In the genomic region with DNA sequence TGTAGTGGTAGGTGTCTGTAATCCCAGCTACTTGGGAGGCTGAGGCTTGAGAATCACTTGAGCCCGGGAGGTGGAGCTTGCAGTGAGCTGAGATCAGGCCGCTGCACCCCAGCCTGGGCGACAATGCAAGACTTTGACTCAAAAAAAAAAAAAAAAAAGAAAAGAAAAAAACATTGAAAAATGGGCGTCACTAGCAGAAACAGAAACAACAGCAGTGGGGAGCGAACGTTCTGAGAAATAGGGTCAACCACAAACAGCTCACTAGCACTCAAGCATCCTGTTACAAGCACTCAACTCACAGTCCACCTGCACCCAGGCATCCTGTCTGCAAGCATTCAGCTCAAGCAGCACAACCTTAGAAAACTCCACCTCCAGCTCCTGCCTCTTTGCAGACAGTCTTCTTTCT, we compare ENCODE assay signal across 8 cellular contexts. TPM values are rescaled to one million over a fixed set of nuclear protein-coding genes. Genes with fewer than 3 reads are reported as not detected.
DNase-seq lines count a peak whose midpoint lies in the region; ATAC-seq lines count a peak whose summit lies in the region.

No MANE protein-coding gene starts in this region.

- no peak overlapping the region for H3K4me3 ChIP-seq in GM23248

- peak overlapping the region; percentile 74 for H3K4me3 Mint-ChIP-seq in activated T-helper 2 cell treated with anti-CD3 and anti-CD28 coated beads, Interferon-gamma antibody, Interleukin-2, Interleukin-4, amounts not matched to agents 10 μg/mL and 5 μg/mL and 100 μg/mL, durations not matched to agents 14 hours and 24 hours and 36 hours (ENCODE audit: low read depth)

- intact Hi-C loops in activated T-helper 2 cell treated with anti-CD3 and anti-CD28 coated beads, Interferon-gamma antibody, Interleukin-2, Interleukin-4, amounts not matched to agents 10 μg/mL and 5 μg/mL and 100 μg/mL, durations not matched to agents 14 hours and 24 hours and 36 hours (cut with micrococcal nuclease), result loop anchor here (2.0 to 10.0 kb wide), 6 partner anchors 17 to 177 kb away; a partner anchor contains a TSS

- no peaks in the 10 kb centered on the region for H3K9me2 ChIP-seq in GM23248 (ENCODE audit: insufficient read depth)

- H3K4me2 ChIP-seq in GM23248 (ENCODE audit: unreplicated experiment), result no peak overlapping the region

- 83 to 84% methylated on average over 6 of the region's 6 CpGs for WGBS in GM23248 (ENCODE audit: low coverage in 1 of 2, low lambda C conversion rate in 2 of 2, missing lambda C conversion rate in 2 of 2), 2 experiments

- H3K79me2 ChIP-seq in GM23248 (ENCODE audit: insufficient read depth), result no peaks in the 10 kb centered on the region

- no peak overlapping the region for H3K27ac ChIP-seq in GM23248

- H3K27me3 Mint-ChIP-seq in activated T-helper 2 cell treated with anti-CD3 and anti-CD28 coated beads, Interferon-gamma antibody, Interleukin-2, Interleukin-4, amounts not matched to agents 10 μg/mL and 5 μg/mL and 100 μg/mL, durations not matched to agents 14 hours and 24 hours and 36 hours (ENCODE audit: low read depth), result no peaks in the 10 kb centered on the region

- peaks cover 67% of the 10 kb centered on the region for H3K4me1 Mint-ChIP-seq in activated T-helper 2 cell treated with anti-CD3 and anti-CD28 coated beads, Interferon-gamma antibody, Interleukin-2, Interleukin-4, amounts not matched to agents 10 μg/mL and 5 μg/mL and 100 μg/mL, durations not matched to agents 14 hours and 24 hours and 36 hours (ENCODE audit: low read depth)

- H3K36me3 ChIP-seq in GM23248 (ENCODE audit: low read depth), result no peaks in the 10 kb centered on the region

- DNase-seq in NCI-H748 (lab: John Stamatoyannopoulos, UW; ENCODE audit: unreplicated experiment) (peak; percentile 55), NCI-H748 treated with DMSO at 0.1 percent for 48 hours (lab: John Stamatoyannopoulos, UW) (no peak), NK-92 (lab: John Stamatoyannopoulos, UW; ENCODE audit: unreplicated experiment) (peak; percentile 47), NCI-H524 treated with DMSO at 0.1 percent for 48 hours (lab: John Stamatoyannopoulos, UW) (no peak), GM23248 (no peak)
- DNase-seq in activated T-helper 2 cell treated with anti-CD3 and anti-CD28 coated beads, Interferon-gamma antibody, Interleukin-2, Interleukin-4, amounts not matched to agents 10 μg/mL and 5 μg/mL and 100 μg/mL, durations not matched to agents 14 hours and 24 hours and 36 hours (ENCODE audit: low spot score), result peak; percentile 84
- peak; percentile 43 to 55 for DNase-seq in stimulated activated CD4-positive, alpha-beta T cell treated with anti-CD3 and anti-CD28 coated beads, Interleukin-15, amount 100 ng/mL, for 1 hour (ENCODE audit: low read depth in 1 of 2, low spot score in 1 of 2)

- H3K9me3 Mint-ChIP-seq in activated T-helper 2 cell treated with anti-CD3 and anti-CD28 coated beads, Interferon-gamma antibody, Interleukin-2, Interleukin-4, amounts not matched to agents 10 μg/mL and 5 μg/mL and 100 μg/mL, durations not matched to agents 14 hours and 24 hours and 36 hours, result peaks cover 6% of the 10 kb centered on the region

- H3F3A ChIP-seq in GM23248 (ENCODE audit: insufficient read depth), result no peaks in the 10 kb centered on the region

- H3K27me3 ChIP-seq in GM23248 (replicated peaks; ENCODE audit: insufficient read depth), result no peaks in the 10 kb centered on the region

- H4K20me1 ChIP-seq in GM23248 (ENCODE audit: insufficient read depth), result no peaks in the 10 kb centered on the region

- in situ Hi-C loops in GM23248 (cut with MboI), result no loop called here

- H3K36me3 Mint-ChIP-seq in activated T-helper 2 cell treated with anti-CD3 and anti-CD28 coated beads, Interferon-gamma antibody, Interleukin-2, Interleukin-4, amounts not matched to agents 10 μg/mL and 5 μg/mL and 100 μg/mL, durations not matched to agents 14 hours and 24 hours and 36 hours (ENCODE audit: low read depth), result peaks cover 62% of the 10 kb centered on the region

- no peaks in the 10 kb centered on the region for H3K4me1 ChIP-seq in GM23248 (ENCODE audit: insufficient read depth)

- no peaks in the 10 kb centered on the region for H3K9me3 ChIP-seq in GM23248 (ENCODE audit: low read depth)

- no peak overlapping the region for H3K9ac ChIP-seq in GM23248

- ATAC-seq in HG03066 (IDR thresholded peaks at IDR 0.05; ENCODE audit: low read depth, unreplicated experiment), result peak; percentile 98

- peak overlapping the region; percentile 97 for H3K27ac Mint-ChIP-seq in activated T-helper 2 cell treated with anti-CD3 and anti-CD28 coated beads, Interferon-gamma antibody, Interleukin-2, Interleukin-4, amounts not matched to agents 10 μg/mL and 5 μg/mL and 100 μg/mL, durations not matched to agents 14 hours and 24 hours and 36 hours

- no peak overlapping the region for H2AFZ ChIP-seq in GM23248

RNA-seq across cellular contexts. Expression of a gene that starts 17.2 kb away (rescaled TPM):
- 37.7 and 41.5 TPM in 2 replicates for total RNA-seq in activated T-helper 2 cell treated with anti-CD3 and anti-CD28 coated beads, Interferon-gamma antibody, Interleukin-2, Interleukin-4, amounts not matched to agents 10 μg/mL and 5 μg/mL and 100 μg/mL, durations not matched to agents 14 hours and 24 hours and 36 hours
- 2.7 and 6.4 TPM in 2 replicates for total RNA-seq in GM23248 (2014; rRNA removed; shearing (Covaris generic))
- polyA plus RNA-seq in GM23248 (2016; fragmentation: Nextera tagmentation; extraction: Ambion mirVana), result 7.8 and 8.0 TPM in 2 replicates

RNA-seq across cellular contexts. Expression of a gene that starts 45.3 kb away (rescaled TPM):
- total RNA-seq in activated T-helper 2 cell treated with anti-CD3 and anti-CD28 coated beads, Interferon-gamma antibody, Interleukin-2, Interleukin-4, amounts not matched to agents 10 μg/mL and 5 μg/mL and 100 μg/mL, durations not matched to agents 14 hours and 24 hours and 36 hours, result 63.4 and 64.7 TPM in 2 replicates
- 60.3 and 80.8 TPM in 2 replicates for total RNA-seq in GM23248 (2014; rRNA removed; shearing (Covaris generic))
- polyA plus RNA-seq in GM23248 (2016; fragmentation: Nextera tagmentation; extraction: Ambion mirVana), result 128 and 133 TPM in 2 replicates

Comparison
In these comparisons a context has a peak if more than half of its experiments do, and no peak if none do; other contexts are left out.
1. DNase-seq: peak in NCI-H748 (single experiment), NK-92 (single experiment), activated T-helper 2 cell treated with anti-CD3 and anti-CD28 coated beads, Interferon-gamma antibody, Interleukin-2, Interleukin-4, amounts not matched to agents 10 μg/mL and 5 μg/mL and 100 μg/mL, durations not matched to agents 14 hours and 24 hours and 36 hours (single experiment) and stimulated activated CD4-positive, alpha-beta T cell treated with anti-CD3 and anti-CD28 coated beads, Interleukin-15, amount 100 ng/mL, for 1 hour (2 of 2); none in NCI-H748 treated with DMSO at 0.1 percent for 48 hours (single experiment), NCI-H524 treated with DMSO at 0.1 percent for 48 hours (single experiment) and GM23248 (single experiment).